1 cellular context compared by ENCODE assay signal in the genomic region with DNA sequence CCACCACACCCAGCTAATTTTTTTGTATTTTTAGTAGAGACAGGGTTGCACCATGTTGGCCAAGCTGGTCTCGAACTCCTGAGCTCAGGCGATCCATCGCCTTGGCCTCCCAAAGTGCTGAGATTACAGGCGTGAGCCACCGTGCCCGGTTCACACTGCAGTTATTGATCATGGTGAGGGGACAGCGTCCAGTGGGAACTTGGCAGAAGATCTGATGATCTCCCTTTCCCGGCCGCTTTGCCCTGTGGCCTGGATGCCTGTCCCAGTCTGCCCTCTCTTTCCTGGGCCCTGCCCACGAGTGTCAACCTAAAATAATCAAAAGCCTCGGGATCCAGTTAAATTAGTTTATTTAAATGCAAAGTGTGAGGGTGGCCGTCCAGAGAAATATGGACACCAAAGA.
TF ChIP-seq lines count a peak whose summit lies in the region.

No MANE protein-coding gene starts in this region.

TF ChIP-seq in K562, 482 proteins besides CTCF, POLR2A, EP300 and RAD21:
- TF ChIP-seq, protein P1, sequence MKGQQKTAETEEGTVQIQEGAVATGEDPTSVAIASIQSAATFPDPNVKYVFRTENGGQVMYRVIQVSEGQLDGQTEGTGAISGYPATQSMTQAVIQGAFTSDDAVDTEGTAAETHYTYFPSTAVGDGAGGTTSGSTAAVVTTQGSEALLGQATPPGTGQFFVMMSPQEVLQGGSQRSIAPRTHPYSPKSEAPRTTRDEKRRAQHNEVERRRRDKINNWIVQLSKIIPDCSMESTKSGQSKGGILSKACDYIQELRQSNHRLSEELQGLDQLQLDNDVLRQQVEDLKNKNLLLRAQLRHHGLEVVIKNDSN (CRISPR knock-in tag; IDR thresholded peaks at IDR 0.05) = 0 out of 2 replicates have a peak, but pooled peaks have one; percentile 5
- TF ChIP-seq ZNF584 (CRISPR knock-in tag; IDR thresholded peaks at IDR 0.05; ENCODE audit: low read depth) = no peak
